ENCODE assay signal across 14 cellular contexts in genomic region chr1:167927075-167927754, GRCh38. TPM values are rescaled to one million over a fixed set of nuclear protein-coding genes. Genes with fewer than 3 reads are reported as not detected.
DNase-seq lines count a peak whose midpoint lies in the region; ATAC-seq and TF ChIP-seq lines count a peak whose summit lies in the region.
"Had no signal": no experiment of that assay in that cellular context is flagged by ENCODE, and none has a peak within 500 bp of the region (broad histone marks: within the 10 kb centered on the region; RNA-seq: fewer than 3 reads in every experiment).

No MANE protein-coding gene starts in this region.

- no peaks in the 10 kb centered on the region for H3K36me3 Mint-ChIP-seq in mesothelial cell of epicardium

- H3K36me3 ChIP-seq in GM06990 (ENCODE audit: control insufficient read depth, insufficient read depth, low read length) = no peaks in the 10 kb centered on the region
- H3K36me3 ChIP-seq in effector memory CD4-positive, alpha-beta T cell (ENCODE audit: control insufficient read depth, insufficient read depth, low read length) = no peaks in the 10 kb centered on the region

- H3K9me3 Mint-ChIP-seq in mesothelial cell of epicardium = no peaks in the 10 kb centered on the region
- H3K9me3 Mint-ChIP-seq: activated naive CD4-positive, alpha-beta T cell treated with anti-CD3 and anti-CD28 coated beads, Interleukin-2, amount 50 U/mL, for 24 hours; T-helper 1 cell treated with Interleukin-12 subunit alpha and Interleukin-12 subunit beta and Interleukin-4 antibody, amounts not matched to agents 30 μg/mL and 1 μg/mL, for 36 hours had no signal

- intact Hi-C loops in cardiac septum (cut with DNase I) = no loop called here

- TF ChIP-seq CTCF in GM06990 (IDR thresholded peaks at IDR 0.05; ENCODE audit: insufficient read depth, low read length, poor library complexity, severe bottlenecking) (no peak), mesothelial cell of epicardium (IDR thresholded peaks at IDR 0.05; ENCODE audit: unreplicated experiment) (no peak)

- DNase-seq in GM06990 (ENCODE audit: extremely low read depth, insufficient read length) (peak; percentile 25), NCI-H526 (lab: John Stamatoyannopoulos, UW) (peak; percentile 69 to 73), mesothelial cell of epicardium (ENCODE audit: low spot score in 2 of 2, unreplicated experiment in 2 of 2) (no peak), GM19238 (ENCODE audit: insufficient read length, low spot score) (no peak), DMS53 treated with DMSO at 0.1 percent for 48 hours (lab: John Stamatoyannopoulos, UW; ENCODE audit: unreplicated experiment) (no peak), cardiac septum (ENCODE audit: low spot score) (no peak)
- no peak for DNase-seq in effector memory CD4-positive, alpha-beta T cell
- DNase-seq: activated CD8-positive, alpha-beta T cell treated with anti-CD3 and anti-CD28 coated beads, Interleukin-2, amount 10 ng/mL, durations not matched to agents 7 days and 5 days; foreskin melanocyte; NCI-H146 had no signal

- H3K27ac ChIP-seq in effector memory CD4-positive, alpha-beta T cell (ENCODE audit: insufficient read depth, low read length, poor library complexity, severe bottlenecking) = no peak overlapping the region
- H3K27ac ChIP-seq: parathyroid adenoma had no signal

- H3K27me3 Mint-ChIP-seq in mesothelial cell of epicardium (ENCODE audit: low read depth) = no peaks in the 10 kb centered on the region
- H3K27me3 Mint-ChIP-seq: activated naive CD4-positive, alpha-beta T cell treated with anti-CD3 and anti-CD28 coated beads, Interleukin-2, amount 50 U/mL, for 24 hours had no signal

- peak; percentile 41 for ATAC-seq in GM21515 (IDR thresholded peaks at IDR 0.05; ENCODE audit: unreplicated experiment)
- ATAC-seq: activated CD8-positive, alpha-beta T cell treated with anti-CD3 and anti-CD28 coated beads, Interleukin-2, amount 10 ng/mL, durations not matched to agents 7 days and 5 days had no signal

- no peak overlapping the region for H3K4me3 ChIP-seq in GM06990 (replicated peaks; ENCODE audit: low read depth, low read length)
- no peak overlapping the region for H3K4me3 ChIP-seq in effector memory CD4-positive, alpha-beta T cell (ENCODE audit: insufficient read depth, low read depth, low read length, poor library complexity, severe bottlenecking)

- H3K27me3 ChIP-seq in GM06990 (replicated peaks; ENCODE audit: control insufficient read depth, insufficient read depth, low read length) = no peaks in the 10 kb centered on the region
- H3K27me3 ChIP-seq in effector memory CD4-positive, alpha-beta T cell (replicated peaks; ENCODE audit: control insufficient read depth, insufficient read depth, low read length, poor library complexity, severe bottlenecking) = no peaks in the 10 kb centered on the region

- peaks cover 8% of the 10 kb centered on the region for H3K4me1 Mint-ChIP-seq in mesothelial cell of epicardium

- H3K27ac Mint-ChIP-seq in mesothelial cell of epicardium = peak overlapping the region; percentile 40
- H3K27ac Mint-ChIP-seq: activated CD8-positive, alpha-beta T cell treated with anti-CD3 and anti-CD28 coated beads, Interleukin-2, amount 10 ng/mL, durations not matched to agents 7 days and 5 days; activated naive CD4-positive, alpha-beta T cell treated with anti-CD3 and anti-CD28 coated beads, Interleukin-2, amount 50 U/mL, for 24 hours; T-helper 1 cell treated with Interleukin-12 subunit alpha and Interleukin-12 subunit beta and Interleukin-4 antibody, amounts not matched to agents 30 μg/mL and 1 μg/mL, for 36 hours had no signal

- H3K4me1 ChIP-seq in effector memory CD4-positive, alpha-beta T cell (ENCODE audit: control insufficient read depth, insufficient read depth, low read length, poor library complexity, severe bottlenecking) = no peaks in the 10 kb centered on the region
- H3K4me1 ChIP-seq: parathyroid adenoma had no signal

- no peak overlapping the region for H3K4me3 Mint-ChIP-seq in mesothelial cell of epicardium
- H3K4me3 Mint-ChIP-seq: activated CD8-positive, alpha-beta T cell treated with anti-CD3 and anti-CD28 coated beads, Interleukin-2, amount 10 ng/mL, durations not matched to agents 7 days and 5 days; activated naive CD4-positive, alpha-beta T cell treated with anti-CD3 and anti-CD28 coated beads, Interleukin-2, amount 50 U/mL, for 24 hours; T-helper 1 cell treated with Interleukin-12 subunit alpha and Interleukin-12 subunit beta and Interleukin-4 antibody, amounts not matched to agents 30 μg/mL and 1 μg/mL, for 36 hours had no signal

- no peaks in the 10 kb centered on the region for H3K9me3 ChIP-seq in effector memory CD4-positive, alpha-beta T cell (ENCODE audit: control insufficient read depth, low read length)

RNA-seq across cellular contexts. Expression of gene DCAF6, which starts 9.3 kb away (rescaled TPM):
- total RNA-seq in mesothelial cell of epicardium (34.0 to 34.4 TPM (median 34.0 TPM) in 3 replicates), cardiac septum (167 TPM)

RNA-seq across cellular contexts. Expression of gene MPC2, which starts 9.7 kb away (rescaled TPM):
- total RNA-seq in mesothelial cell of epicardium = 20.5 to 23.9 TPM (median 21.4 TPM) in 3 replicates
- 211 TPM for total RNA-seq in cardiac septum

RNA-seq across cellular contexts. Expression of gene ADCY10, which starts 13.3 kb away (rescaled TPM):
- total RNA-seq in mesothelial cell of epicardium (0.04 to 0.47 TPM (median 0.16 TPM) in 3 replicates), cardiac septum (0.97 TPM)
- total RNA-seq: activated CD8-positive, alpha-beta T cell treated with anti-CD3 and anti-CD28 coated beads, Interleukin-2, amount 10 ng/mL, durations not matched to agents 7 days and 5 days had no signal

Comparison
In these comparisons a context has a peak if more than half of its experiments do, and no peak if none do; other contexts are left out.
1. DNase-seq: peak in GM06990 (single experiment) and NCI-H526 (2 of 2); none in mesothelial cell of epicardium (0 of 2), effector memory CD4-positive, alpha-beta T cell (0 of 3), GM19238 (single experiment), DMS53 treated with DMSO at 0.1 percent for 48 hours (single experiment) and cardiac septum (single experiment).